In genomic region chr19:38210458-38210987, GRCh38 we compare ENCODE assay signal across 10 cellular contexts. TPM values are rescaled to one million over a fixed set of nuclear protein-coding genes. Genes with fewer than 3 reads are reported as not detected.
A peak's percentile ranks its signal among the peaks of the same experiment; 100 is the strongest.
DNase-seq lines count a peak whose midpoint lies in the region; ATAC-seq and FAIRE-seq lines count a peak whose summit lies in the region.
"Had no signal": no experiment of that assay in that cellular context is flagged by ENCODE, and none has a peak within 500 bp of the region (broad histone marks: within the 10 kb centered on the region; RNA-seq: fewer than 3 reads in every experiment).

No MANE protein-coding gene starts in this region.

- peaks cover 39% of the 10 kb centered on the region for H3K27me3 Mint-ChIP-seq in activated CD4-positive, alpha-beta T cell treated with anti-CD3 and anti-CD28 coated beads, Interleukin-2, amount 10 ng/mL, durations not matched to agents 24 days and 14 days

- FAIRE-seq in frontal cortex (lab: Jason Lieb, UNC), result no peak

- peak; percentile 77 for DNase-seq in NCI-H510A (lab: John Stamatoyannopoulos, UW)
- peak; percentile 75 to 86 for DNase-seq in frontal cortex (ENCODE audit: low spot score in 2 of 2)
- DNase-seq in activated CD4-positive, alpha-beta T cell treated with anti-CD3 and anti-CD28 coated beads, Interleukin-2, amount 10 ng/mL, durations not matched to agents 24 days and 14 days, result no peak
- no peak for DNase-seq in kidney tubule cell (ENCODE audit: low spot score)
- DNase-seq: activated CD4-positive, alpha-beta memory T cell treated with anti-CD3 and anti-CD28 coated beads, Interleukin-2, amount 10 ng/mL, durations not matched to agents 7 days and 5 days; kidney glomerular epithelial cell had no signal

- ATAC-seq in HG03159 (IDR thresholded peaks at IDR 0.05; ENCODE audit: unreplicated experiment) (no peak), HG03521 (IDR thresholded peaks at IDR 0.05; ENCODE audit: unreplicated experiment) (no peak)

- H3K9me3 ChIP-seq in BLaER1 (no peaks in the 10 kb centered on the region), neuron (ENCODE audit: low read length) (no peaks in the 10 kb centered on the region)

- no peak overlapping the region for H3K9ac ChIP-seq in BLaER1

- no peaks in the 10 kb centered on the region for H3K9me3 Mint-ChIP-seq in activated CD4-positive, alpha-beta T cell treated with anti-CD3 and anti-CD28 coated beads, Interleukin-2, amount 10 ng/mL, durations not matched to agents 24 days and 14 days
- H3K9me3 Mint-ChIP-seq: activated CD4-positive, alpha-beta memory T cell treated with anti-CD3 and anti-CD28 coated beads, Interleukin-2, amount 10 ng/mL, durations not matched to agents 7 days and 5 days had no signal

- intact Hi-C loops in activated CD4-positive, alpha-beta T cell treated with anti-CD3 and anti-CD28 coated beads, Interleukin-2, amount 10 ng/mL, durations not matched to agents 24 days and 14 days (cut with micrococcal nuclease), result no loop called here

- no peak overlapping the region for H3K27ac Mint-ChIP-seq in activated CD4-positive, alpha-beta T cell treated with anti-CD3 and anti-CD28 coated beads, Interleukin-2, amount 10 ng/mL, durations not matched to agents 24 days and 14 days
- H3K27ac Mint-ChIP-seq: activated CD4-positive, alpha-beta memory T cell treated with anti-CD3 and anti-CD28 coated beads, Interleukin-2, amount 10 ng/mL, durations not matched to agents 7 days and 5 days had no signal

- H3K4me1 ChIP-seq in BLaER1 (peaks cover 43% of the 10 kb centered on the region), neuron (ENCODE audit: insufficient read depth, low read length) (peaks cover 41% of the 10 kb centered on the region)

- H3K4me3 Mint-ChIP-seq in activated CD4-positive, alpha-beta T cell treated with anti-CD3 and anti-CD28 coated beads, Interleukin-2, amount 10 ng/mL, durations not matched to agents 24 days and 14 days, result no peak overlapping the region
- H3K4me3 Mint-ChIP-seq: activated CD4-positive, alpha-beta memory T cell treated with anti-CD3 and anti-CD28 coated beads, Interleukin-2, amount 10 ng/mL, durations not matched to agents 7 days and 5 days had no signal

- peak overlapping the region; percentile 68 for H3K4me2 ChIP-seq in BLaER1

- H3K36me3 ChIP-seq in BLaER1 (peaks cover 17% of the 10 kb centered on the region), neuron (ENCODE audit: insufficient read depth, low read length) (peaks cover 22% of the 10 kb centered on the region)

- H3K4me3 ChIP-seq in BLaER1 (peak overlapping the region; percentile 36), neuron (ENCODE audit: low read length) (peak overlapping the region; percentile 33)

- no peak overlapping the region for H3K27ac ChIP-seq in BLaER1

- peaks cover 61% of the 10 kb centered on the region for H4K20me1 ChIP-seq in BLaER1

- peaks cover 18% of the 10 kb centered on the region for H3K4me1 Mint-ChIP-seq in activated CD4-positive, alpha-beta T cell treated with anti-CD3 and anti-CD28 coated beads, Interleukin-2, amount 10 ng/mL, durations not matched to agents 24 days and 14 days

- peaks cover 45% of the 10 kb centered on the region for H3K27me3 ChIP-seq in BLaER1
- H3K27me3 ChIP-seq in neuron (ENCODE audit: insufficient read depth, low read length), result no peaks in the 10 kb centered on the region

- H2AFZ ChIP-seq in neuron (ENCODE audit: low read depth, low read length), result peak overlapping the region; percentile 2

- peaks cover 6% of the 10 kb centered on the region for H3K36me3 Mint-ChIP-seq in activated CD4-positive, alpha-beta T cell treated with anti-CD3 and anti-CD28 coated beads, Interleukin-2, amount 10 ng/mL, durations not matched to agents 24 days and 14 days (ENCODE audit: low read depth)

RNA-seq across cellular contexts. Expression of gene DPF1, which starts 13.5 kb away (rescaled TPM):
- 39.9 TPM for total RNA-seq in frontal cortex
- 1.8 and 2.0 TPM in 2 replicates for total RNA-seq in activated CD4-positive, alpha-beta T cell treated with anti-CD3 and anti-CD28 coated beads, Interleukin-2, amount 10 ng/mL, durations not matched to agents 24 days and 14 days

RNA-seq across cellular contexts. Expression of gene PPP1R14A, which starts 45.7 kb away (rescaled TPM):
- total RNA-seq in frontal cortex, result not detected
- 60.3 and 61.1 TPM in 2 replicates for total RNA-seq in activated CD4-positive, alpha-beta T cell treated with anti-CD3 and anti-CD28 coated beads, Interleukin-2, amount 10 ng/mL, durations not matched to agents 24 days and 14 days
- total RNA-seq: activated CD4-positive, alpha-beta memory T cell treated with anti-CD3 and anti-CD28 coated beads, Interleukin-2, amount 10 ng/mL, durations not matched to agents 7 days and 5 days had no signal

RNA-seq across cellular contexts. Expression of gene SPINT2, which starts 53.9 kb away (rescaled TPM):
- 104 TPM for total RNA-seq in frontal cortex
- 69.6 and 70.7 TPM in 2 replicates for total RNA-seq in activated CD4-positive, alpha-beta T cell treated with anti-CD3 and anti-CD28 coated beads, Interleukin-2, amount 10 ng/mL, durations not matched to agents 24 days and 14 days

Comparison
In these comparisons a context has a peak if more than half of its experiments do, and no peak if none do; other contexts are left out.
1. DNase-seq: peak in NCI-H510A (single experiment) and frontal cortex (2 of 2); none in activated CD4-positive, alpha-beta T cell treated with anti-CD3 and anti-CD28 coated beads, Interleukin-2, amount 10 ng/mL, durations not matched to agents 24 days and 14 days (single experiment) and kidney tubule cell (single experiment).
2. RNA of gene DPF1, which starts 13.5 kb away (total RNA-seq): 39.9 TPM in frontal cortex (single experiment); 1.8 to 2.0 TPM in activated CD4-positive, alpha-beta T cell treated with anti-CD3 and anti-CD28 coated beads, Interleukin-2, amount 10 ng/mL, durations not matched to agents 24 days and 14 days; every median in the first group is over 10 times any median in the second.
3. RNA of gene PPP1R14A, which starts 45.7 kb away (total RNA-seq): 60.3 to 61.1 TPM in activated CD4-positive, alpha-beta T cell treated with anti-CD3 and anti-CD28 coated beads, Interleukin-2, amount 10 ng/mL, durations not matched to agents 24 days and 14 days; not detected in frontal cortex (single experiment); every median in the first group is over 10 times any median in the second.